In genomic region chr6:158903801-158904200, GRCh38 we compare ENCODE assay signal across 30 cellular contexts.
"Had no signal": no experiment of that assay in that cellular context is flagged by ENCODE, and none has a peak within 500 bp of the region (broad histone marks: within the 10 kb centered on the region; RNA-seq: fewer than 3 reads in every experiment).

No MANE protein-coding gene starts in this region.

- H3K36me3 ChIP-seq: SJCRH30 had no signal

- H3K27me3 Mint-ChIP-seq: activated B cell treated with CpG ODN at 0.5 μM for 24 hours; activated CD4-positive, alpha-beta memory T cell treated with anti-CD3 and anti-CD28 coated beads for 36 hours; activated CD8-positive, alpha-beta memory T cell treated with anti-CD3 and anti-CD28 coated beads, Interleukin-2, amount 10 ng/mL, durations not matched to agents 7 days and 5 days had no signal

- H3K4me3 ChIP-seq: SJCRH30, SK-N-MC had no signal

- H3K9me3 ChIP-seq: SJCRH30 had no signal

- H3K27me3 ChIP-seq: SJCRH30 had no signal

- H3K4me3 Mint-ChIP-seq: activated B cell treated with CpG ODN at 0.5 μM for 24 hours; activated CD4-positive, alpha-beta memory T cell treated with anti-CD3 and anti-CD28 coated beads for 36 hours; activated CD8-positive, alpha-beta memory T cell treated with anti-CD3 and anti-CD28 coated beads, Interleukin-2, amount 10 ng/mL, durations not matched to agents 7 days and 5 days; activated naive CD8-positive, alpha-beta T cell treated with anti-CD3 and anti-CD28 coated beads for 36 hours had no signal

- H3K4me1 Mint-ChIP-seq: activated CD8-positive, alpha-beta memory T cell treated with anti-CD3 and anti-CD28 coated beads, Interleukin-2, amount 10 ng/mL, durations not matched to agents 7 days and 5 days; activated naive CD8-positive, alpha-beta T cell treated with anti-CD3 and anti-CD28 coated beads for 36 hours had no signal

- ATAC-seq: activated CD8-positive, alpha-beta memory T cell treated with anti-CD3 and anti-CD28 coated beads, Interleukin-2, amount 10 ng/mL, durations not matched to agents 7 days and 5 days; Panc1 had no signal

- H3K27ac ChIP-seq: SJCRH30, SK-N-MC had no signal

- H3K27ac Mint-ChIP-seq: activated B cell treated with CpG ODN at 0.5 μM for 24 hours; activated CD4-positive, alpha-beta memory T cell treated with anti-CD3 and anti-CD28 coated beads for 36 hours; activated CD8-positive, alpha-beta memory T cell treated with anti-CD3 and anti-CD28 coated beads, Interleukin-2, amount 10 ng/mL, durations not matched to agents 7 days and 5 days; activated naive CD8-positive, alpha-beta T cell treated with anti-CD3 and anti-CD28 coated beads for 36 hours had no signal

- DNase-seq: activated B cell treated with CpG ODN at 0.5 μM for 24 hours; activated CD4-positive, alpha-beta memory T cell treated with anti-CD3 and anti-CD28 coated beads for 36 hours; activated CD4-positive, alpha-beta T cell treated with anti-CD3 and anti-CD28 coated beads for 4 hours; activated CD4-positive, alpha-beta T cell treated with anti-CD3 and anti-CD28 coated beads, Interleukin-2, amount 50 U/mL, for 1 hour; activated CD4-positive, CD25-positive, alpha-beta regulatory T cell treated with anti-CD3 and anti-CD28 coated beads, Interleukin-2, amount 50 U/mL, for 72 hours; activated CD8-positive, alpha-beta memory T cell treated with anti-CD3 and anti-CD28 coated beads for 24 hours; activated CD8-positive, alpha-beta memory T cell treated with anti-CD3 and anti-CD28 coated beads, Interleukin-2, amount 10 ng/mL, durations not matched to agents 7 days and 5 days; activated CD8-positive, alpha-beta memory T cell treated with anti-CD3 and anti-CD28 coated beads, Interleukin-2, amount 50 U/mL, for 48 hours; activated effector memory CD4-positive, alpha-beta T cell treated with anti-CD3 and anti-CD28 coated beads, Interleukin-2, amount 50 U/mL, for 16 hours; activated naive CD4-positive, alpha-beta T cell; activated naive CD4-positive, alpha-beta T cell treated with anti-CD3 and anti-CD28 coated beads, Interleukin-2, amount 50 U/mL, for 16 hours; activated naive CD8-positive, alpha-beta T cell treated with anti-CD3 and anti-CD28 coated beads for 36 hours; activated T-cell treated with anti-CD3 and anti-CD28 coated beads, Interleukin-2, amount 50 U/mL, for 48 hours; amniotic stem cell; aorta; Karpas-422; KBM-7; NCI-H1105; NCI-H1417 treated with DMSO at 0.1 percent for 48 hours; NCI-H187 treated with DMSO at 0.1 percent for 48 hours; NCI-H2081 treated with DMSO at 0.1 percent for 48 hours; NCI-H226; NCI-H446 treated with DMSO at 0.1 percent for 48 hours; NCI-H526; NCI-H774; SHP77; SJCRH30; T1000 had no signal

- H3K4me1 ChIP-seq: SJCRH30 had no signal
